6 cellular contexts compared by ENCODE assay signal in the genomic region with DNA sequence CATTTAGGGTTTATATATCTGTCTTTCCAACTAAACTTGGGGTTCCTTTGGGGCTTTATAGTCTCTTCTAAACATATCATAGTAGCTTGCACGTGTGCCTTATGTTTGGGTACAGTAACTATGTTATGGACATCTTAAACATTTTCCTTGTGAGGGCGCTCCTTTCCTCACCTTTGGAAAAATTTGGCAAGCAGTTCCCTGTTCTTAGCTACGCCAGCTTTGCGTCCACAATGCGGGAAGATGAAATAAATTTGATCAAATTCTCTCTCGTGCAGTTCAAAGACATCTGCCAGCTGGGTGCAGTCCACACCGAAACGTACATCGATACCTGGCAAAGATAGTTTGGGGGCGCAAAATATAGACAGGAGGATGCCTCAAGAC. TPM values are rescaled to one million over a fixed set of nuclear protein-coding genes. Genes with fewer than 3 reads are reported as not detected.
DNase-seq lines count a peak whose midpoint lies in the region; TF ChIP-seq lines count a peak whose summit lies in the region.

No MANE protein-coding gene starts in this region.

- WGBS in esophagus, 2 donors, result 0% methylated on average over 10 of the region's 10 CpGs
- WGBS in spleen, 5 donors, result 0 to 1% (median 0%) methylated on average over 10 of the region's 10 CpGs

- TF ChIP-seq POLR2A in spleen (IDR thresholded peaks at IDR 0.05), result no peak

- H3K4me3 ChIP-seq in esophagus (ENCODE audit: low read depth in 1 of 2, low read length in 2 of 2), result peak overlapping the region; percentile 65
- peak overlapping the region; percentile 32 to 82 (median 68) for H3K4me3 ChIP-seq in spleen

- no peaks in the 10 kb centered on the region for H3K9me3 ChIP-seq in esophagus (ENCODE audit: control insufficient read depth in 2 of 2, insufficient read depth in 1 of 2, low read depth in 1 of 2, low read length in 1 of 2)
- H3K9me3 ChIP-seq in spleen, result no peaks in the 10 kb centered on the region

- DNase-seq in NCI-H2171 (lab: John Stamatoyannopoulos, UW) (peak; percentile 22), NCI-H2171 treated with DMSO at 0.1 percent for 48 hours (lab: John Stamatoyannopoulos, UW) (no peak), NCI-H1105 (lab: John Stamatoyannopoulos, UW) (peak; percentile 37), spleen (no peak), ecto neural progenitor cell (ENCODE audit: low spot score) (no peak)

- intact Hi-C loops in spleen (cut with DNase I; ENCODE audit: low total_unique reads), result loop anchor here (2.0 kb wide), 1 partner anchor 48 kb away; no protein-coding TSS in a partner anchor

- H3K4me1 ChIP-seq in esophagus (ENCODE audit: control insufficient read depth in 2 of 2, insufficient read depth in 2 of 2, low read length in 1 of 2) (peaks cover 0 to 2% of the 10 kb centered on the region in 2 donors), spleen (peaks cover 8 to 30% (median 17%) of the 10 kb centered on the region in 6 donors)

- TF ChIP-seq CTCF in spleen (IDR thresholded peaks at IDR 0.05 in 8 of 11, conservative IDR thresholded peaks at IDR 0.05 in 3 of 11), result no peak

- H3K27ac ChIP-seq in esophagus (ENCODE audit: low read depth in 2 of 2, low read length in 1 of 2), result peak overlapping the region; percentile 97 to 100
- H3K27ac ChIP-seq in spleen, result peak overlapping the region; percentile 93 to 97 (median 96)

- H3K36me3 ChIP-seq in esophagus (ENCODE audit: control insufficient read depth in 2 of 2, insufficient read depth in 2 of 2, low read length in 1 of 2) (no peaks in the 10 kb centered on the region), spleen (peaks cover 0 to 28% (median 8%) of the 10 kb centered on the region in 6 donors)

- H3K27me3 ChIP-seq in esophagus (ENCODE audit: control insufficient read depth in 1 of 2, insufficient read depth in 2 of 2, low read length in 2 of 2) (no peaks in the 10 kb centered on the region), spleen (replicated peaks in 1 of 7) (no peaks in the 10 kb centered on the region)

RNA-seq across cellular contexts. Expression of gene FDXACB1, which starts 0.6 kb away (rescaled TPM):
- 1 to 10 TPM; 1.1 to 1.3 TPM for polyA plus RNA-seq in esophagus
- 1 to 10 TPM; 1.9 to 4.0 (median 3.6) TPM for total RNA-seq in spleen
- polyA plus RNA-seq in spleen, result 1 to 10 TPM; 3.5 to 4.1 (median 3.7) TPM

RNA-seq across cellular contexts. Expression of gene CFAP68, which starts 1.0 kb away (rescaled TPM):
- polyA plus RNA-seq in esophagus, result 10 to 100 TPM; 29.5 to 33.4 TPM
- total RNA-seq in spleen, result 10 to 100 TPM in 6 of 7 donors, 1 to 10 TPM in 1; 9.4 to 15.3 (median 12.4) TPM
- polyA plus RNA-seq in spleen, result 10 to 100 TPM; 18.5 to 37.1 (median 29.4) TPM

RNA-seq across cellular contexts. Expression of gene ALG9, which starts 7.0 kb away (rescaled TPM):
- polyA plus RNA-seq in esophagus (10 to 100 TPM; 13.2 to 19.5 TPM), spleen (10 to 100 TPM in 2 of 3 donors, 1 to 10 TPM in 1; 9.0 to 25.7 (median 13.9) TPM)
- total RNA-seq in spleen, result 10 to 100 TPM; 24.6 to 57.5 (median 27.5) TPM

RNA-seq across cellular contexts. Expression of gene CRYAB, which starts 33.2 kb away (rescaled TPM):
- polyA plus RNA-seq in esophagus (100 to 1,000 TPM in 1 of 2 donors, 10 to 100 TPM in 1; 89.6 to 173 TPM), spleen (10 to 100 TPM; 26.1 to 63.3 (median 58.5) TPM)
- total RNA-seq in spleen, result 10 to 100 TPM; 11.2 to 78.7 (median 51.2) TPM

RNA-seq across cellular contexts. Expression of gene HSPB2, which starts 34.2 kb away (rescaled TPM):
- polyA plus RNA-seq in esophagus (1 to 10 TPM; 1.8 to 2.0 TPM), spleen (1 to 10 TPM; 2.8 to 6.0 (median 3.4) TPM)
- total RNA-seq in spleen, result 1 to 10 TPM in 3 of 7 donors, under 1 TPM in 2, not detected in 2; 0.60 to 1.9 (median 1.4) TPM

Comparison
In these comparisons a context has a peak if more than half of its experiments do, and no peak if none do; other contexts are left out.
1. DNase-seq: peak in NCI-H2171 (single experiment) and NCI-H1105 (single experiment); none in NCI-H2171 treated with DMSO at 0.1 percent for 48 hours (single experiment), spleen (single experiment) and ecto neural progenitor cell (single experiment).